11 cellular contexts compared by ENCODE assay signal in the genomic region with DNA sequence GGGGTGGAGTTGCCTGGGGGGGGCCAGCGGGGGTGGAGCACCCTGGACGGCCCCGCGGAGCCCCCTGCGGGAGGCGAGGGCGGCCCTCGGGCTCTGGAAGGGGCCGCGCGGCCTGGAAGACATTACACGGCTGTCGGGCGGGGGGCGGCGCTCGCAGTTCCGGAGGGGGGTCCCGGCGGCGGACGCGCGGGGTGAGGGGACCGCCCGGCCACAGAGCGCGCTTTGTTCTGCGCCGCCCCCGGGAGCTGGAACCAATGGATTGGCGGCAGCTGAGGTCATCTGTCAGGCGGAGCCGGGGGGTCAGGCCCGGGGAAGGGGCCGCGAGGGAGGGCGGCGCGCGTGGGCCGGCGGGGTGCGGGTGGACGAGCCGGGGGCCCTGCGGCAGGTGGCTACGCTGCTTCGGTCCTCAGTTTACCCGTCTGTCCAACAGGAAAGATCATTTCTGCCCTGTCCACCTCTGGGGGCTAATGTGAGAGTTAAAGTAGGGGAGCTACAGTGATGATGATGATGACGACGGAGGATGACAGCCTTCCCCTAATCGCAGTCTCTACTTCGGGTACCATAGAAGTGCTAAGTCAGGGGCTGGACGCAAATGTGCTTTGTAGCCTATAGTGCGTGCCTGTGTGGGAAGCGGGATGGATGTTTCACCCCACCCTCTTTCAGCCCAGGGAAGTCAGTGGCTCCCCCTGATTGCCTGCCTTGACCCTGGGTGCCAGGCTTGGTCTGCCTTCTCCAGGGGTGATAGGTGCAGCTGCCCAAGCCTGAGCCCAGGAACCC. TPM values are rescaled to one million over a fixed set of nuclear protein-coding genes. Genes with fewer than 3 reads are reported as not detected.
DNase-seq lines count a peak whose midpoint lies in the region; TF ChIP-seq lines count a peak whose summit lies in the region.
"Had no signal": no experiment of that assay in that cellular context is flagged by ENCODE, and none has a peak within 500 bp of the region (broad histone marks: within the 10 kb centered on the region; RNA-seq: fewer than 3 reads in every experiment).

No MANE protein-coding gene starts in this region.

- CTCF ChIA-PET in AG04450 (lab: Charles Lee): no interaction called here
- CTCF ChIA-PET in MCF 10A (lab: Yijun Ruan, JAX): interaction anchor here (0.7 kb wide), 1 partner anchor 184 kb away, joined by 3 read pairs; no protein-coding TSS in a partner anchor

- no peak overlapping the region for H3K27ac Mint-ChIP-seq in MCF 10A (ENCODE audit: low read depth, unreplicated experiment)

- H3K36me3 Mint-ChIP-seq in MCF 10A (ENCODE audit: insufficient read depth, unreplicated experiment): peaks cover 17% of the 10 kb centered on the region

- peaks cover 11% of the 10 kb centered on the region for H3K27me3 Mint-ChIP-seq in MCF 10A (ENCODE audit: insufficient read depth, unreplicated experiment)

- peaks cover 5% of the 10 kb centered on the region for H3K27me3 ChIP-seq in AG04450 (ENCODE audit: control insufficient read depth, insufficient read depth, low read length)

- TF ChIP-seq CTCF in AG04450 (IDR thresholded peaks at IDR 0.05; ENCODE audit: low read depth, low read length): no peak
- no peak for TF ChIP-seq CTCF in fibroblast of the aortic adventitia (IDR thresholded peaks at IDR 0.05; ENCODE audit: insufficient read depth, low read length)
- no peak for TF ChIP-seq CTCF in MCF 10A (IDR thresholded peaks at IDR 0.05; ENCODE audit: unreplicated experiment)

- peaks cover under 1% of the 10 kb centered on the region for H3K9me3 ChIP-seq in AG04450 (ENCODE audit: control insufficient read depth, insufficient read depth, low read length)

- POLR2A ChIA-PET in AG04450 (lab: Yijun Ruan, JAX) (interaction anchor here (0.7 kb wide), 1 partner anchor 10 kb away, joined by 3 read pairs; no protein-coding TSS in a partner anchor), MCF 10A (lab: Yijun Ruan, JAX) (no interaction called here)

- H3K27ac ChIP-seq in AG04450 (ENCODE audit: low read depth, low read length): no peak overlapping the region

- DNase-seq in AG04450 (ENCODE audit: low read depth, low spot score): no peak
- peak; percentile 64 to 73 for DNase-seq in NCI-H1930 (lab: John Stamatoyannopoulos, UW)
- DNase-seq in fibroblast of the aortic adventitia (ENCODE audit: low read depth): no peak
- peak in 38 of 56 donors; percentile 6 to 74 (median 27) for DNase-seq in nucleus accumbens (lab: John Stamatoyannopoulos, UW)
- DNase-seq in NCI-H1048 (lab: John Stamatoyannopoulos, UW): no peak
- DNase-seq in MCF 10A (ENCODE audit: unreplicated experiment): no peak
- no peak for DNase-seq in mucosa of gallbladder (ENCODE audit: low spot score)
- DNase-seq in stimulated activated CD4-positive, alpha-beta T cell treated with anti-CD3 and anti-CD28 coated beads, Interleukin-15, amount 100 ng/mL, for 24 hours: no peak
- DNase-seq: activated T-cell treated with anti-CD3 and anti-CD28 coated beads for 4 hours, DMS79, NCI-H1436 had no signal

- no peaks in the 10 kb centered on the region for H3K4me1 Mint-ChIP-seq in MCF 10A (ENCODE audit: insufficient read depth, unreplicated experiment)

- no peak overlapping the region for H3K4me3 Mint-ChIP-seq in MCF 10A (ENCODE audit: unreplicated experiment)

- intact Hi-C loops in MCF 10A (cut with micrococcal nuclease): no loop called here

- H3K4me3 ChIP-seq in AG04450 (ENCODE audit: low read depth, low read length): peak overlapping the region; percentile 31; the same call in 1 of the 2 replicates
- H3K4me3 ChIP-seq in fibroblast of the aortic adventitia (ENCODE audit: low read depth, low read length): peak overlapping the region; percentile 41

- BruUV-seq in MCF 10A (replicated peaks; lab: Mats Ljungman, UMichigan): no TSS peak

- no peaks in the 10 kb centered on the region for H3K9me3 Mint-ChIP-seq in MCF 10A (ENCODE audit: unreplicated experiment)

RNA-seq across cellular contexts. Expression of a gene that starts 10.4 kb away (rescaled TPM):
- polyA plus RNA-seq in AG04450 (2011; rRNA removed): 64.6 and 66.4 TPM in 2 replicates
- 50.9 and 51.9 TPM in 2 replicates for polyA minus RNA-seq in AG04450 (2011; rRNA and poly(A)+ RNA removed)
- total RNA-seq in fibroblast of the aortic adventitia (ENCODE audit: low replicate concordance) (17.7 and 67.9 TPM in 2 replicates), MCF 10A (2022) (42.6 and 43.4 TPM in 2 replicates), mucosa of gallbladder (18.5 TPM)

RNA-seq across cellular contexts. Expression of a gene that starts 32.5 kb away (rescaled TPM):
- not detected in 2 replicates for polyA plus RNA-seq in AG04450 (2011; rRNA removed)
- not detected in 2 replicates for polyA minus RNA-seq in AG04450 (2011; rRNA and poly(A)+ RNA removed)
- not detected in 2 replicates for total RNA-seq in fibroblast of the aortic adventitia (ENCODE audit: low replicate concordance)
- not detected in 2 replicates for total RNA-seq in MCF 10A (2022)
- total RNA-seq in mucosa of gallbladder: 0.37 TPM

RNA-seq across cellular contexts. Expression of a gene that starts 33.0 kb away (rescaled TPM):
- polyA plus RNA-seq in AG04450 (2011; rRNA removed): not detected in 2 replicates
- polyA minus RNA-seq in AG04450 (2011; rRNA and poly(A)+ RNA removed): not detected in 2 replicates
- total RNA-seq in fibroblast of the aortic adventitia (ENCODE audit: low replicate concordance): not detected in 2 replicates
- total RNA-seq in MCF 10A (2022): not detected in 2 replicates
- not detected for total RNA-seq in mucosa of gallbladder

Comparison
In these comparisons a context has a peak if more than half of its experiments do, and no peak if none do; other contexts are left out.
1. DNase-seq: peak in NCI-H1930 (2 of 2) and nucleus accumbens (38 of 56); none in AG04450 (single experiment), fibroblast of the aortic adventitia (single experiment), NCI-H1048 (single experiment), MCF 10A (single experiment), mucosa of gallbladder (single experiment) and stimulated activated CD4-positive, alpha-beta T cell treated with anti-CD3 and anti-CD28 coated beads, Interleukin-15, amount 100 ng/mL, for 24 hours (single experiment).